15 cellular contexts compared by ENCODE assay signal in genomic region chr7:6386779-6387178, GRCh38. TPM values are rescaled to one million over a fixed set of nuclear protein-coding genes. Genes with fewer than 3 reads are reported as not detected.
DNase-seq lines count a peak whose midpoint lies in the region; ATAC-seq and TF ChIP-seq lines count a peak whose summit lies in the region.
"Had no signal": no experiment of that assay in that cellular context is flagged by ENCODE, and none has a peak within 500 bp of the region (broad histone marks: within the 10 kb centered on the region; RNA-seq: fewer than 3 reads in every experiment).

No MANE protein-coding gene starts in this region.

- peak overlapping the region; percentile 60 for H3K27ac Mint-ChIP-seq in activated CD4-positive, alpha-beta T cell treated with anti-CD3 and anti-CD28 coated beads, Interleukin-2, amount 10 ng/mL, durations not matched to agents 7 days and 5 days
- no peak overlapping the region for H3K27ac Mint-ChIP-seq in activated CD4-positive, alpha-beta T cell treated with anti-CD3 and anti-CD28 coated beads, Interleukin-2, amount 10 ng/mL, durations not matched to agents 24 days and 14 days
- H3K27ac Mint-ChIP-seq in GM23338: no peak overlapping the region
- H3K27ac Mint-ChIP-seq: activated B cell treated with CpG ODN at 0.5 μM for 24 hours had no signal

- H3K4me2 ChIP-seq in GM23338 (no peak overlapping the region), smooth muscle cell (no peak overlapping the region)

- no peak for DNase-seq in activated CD4-positive, alpha-beta T cell treated with anti-CD3 and anti-CD28 coated beads, Interleukin-2, amount 10 ng/mL, durations not matched to agents 7 days and 5 days
- DNase-seq in activated CD4-positive, alpha-beta T cell treated with anti-CD3 and anti-CD28 coated beads, Interleukin-2, amount 10 ng/mL, durations not matched to agents 24 days and 14 days: no peak
- DNase-seq in GM23338 (ENCODE audit: low spot score): no peak
- no peak for DNase-seq in smooth muscle cell (lab: John Stamatoyannopoulos, UW; ENCODE audit: unreplicated experiment)
- no peak for DNase-seq in HuH-7 (ENCODE audit: low spot score)
- no peak for DNase-seq in occipital lobe (lab: John Stamatoyannopoulos, UW)
- no peak for DNase-seq in anterior cingulate cortex (lab: John Stamatoyannopoulos, UW)
- DNase-seq: activated B cell treated with CpG ODN at 0.5 μM for 24 hours; activated T-cell treated with anti-CD3 and anti-CD28 coated beads, Interleukin-2, amount 50 U/mL, for 4 hours; midbrain; MM.1S; NCI-H2081 treated with DMSO at 0.1 percent for 48 hours; NCI-H774 had no signal

- H3K27me3 ChIP-seq in GM23338 (ENCODE audit: insufficient read depth) (no peaks in the 10 kb centered on the region), esophagus (ENCODE audit: control insufficient read depth in 1 of 2, insufficient read depth in 2 of 2, low read length in 2 of 2) (no peaks in the 10 kb centered on the region), smooth muscle cell (ENCODE audit: low read depth) (no peaks in the 10 kb centered on the region)

- no peaks in the 10 kb centered on the region for H3K27me3 Mint-ChIP-seq in activated CD4-positive, alpha-beta T cell treated with anti-CD3 and anti-CD28 coated beads, Interleukin-2, amount 10 ng/mL, durations not matched to agents 7 days and 5 days
- H3K27me3 Mint-ChIP-seq in activated CD4-positive, alpha-beta T cell treated with anti-CD3 and anti-CD28 coated beads, Interleukin-2, amount 10 ng/mL, durations not matched to agents 24 days and 14 days: no peaks in the 10 kb centered on the region
- H3K27me3 Mint-ChIP-seq in GM23338 (ENCODE audit: insufficient read depth, low read depth, poor library complexity): peaks cover 5% of the 10 kb centered on the region
- H3K27me3 Mint-ChIP-seq: activated B cell treated with CpG ODN at 0.5 μM for 24 hours had no signal

- peaks cover 100% of the 10 kb centered on the region for H3K79me2 ChIP-seq in GM23338 (replicated peaks; ENCODE audit: insufficient read depth)
- H3K79me2 ChIP-seq in smooth muscle cell (ENCODE audit: low read depth): peaks cover 96% of the 10 kb centered on the region

- peaks cover 45% of the 10 kb centered on the region for H3K4me1 ChIP-seq in GM23338 (ENCODE audit: insufficient read depth)
- H3K4me1 ChIP-seq in esophagus (ENCODE audit: control insufficient read depth in 2 of 2, insufficient read depth in 2 of 2, low read length in 1 of 2): peaks cover 4 to 14% of the 10 kb centered on the region in 2 donors
- H3K4me1 ChIP-seq in smooth muscle cell (ENCODE audit: low read depth): peaks cover 12% of the 10 kb centered on the region
- H3K4me1 ChIP-seq: parathyroid adenoma had no signal

- no peaks in the 10 kb centered on the region; the same call in 1 of the 2 replicates for H3K9me2 ChIP-seq in GM23338 (ENCODE audit: insufficient read depth)

- H3F3A ChIP-seq in GM23338 (replicated peaks; ENCODE audit: low read depth) (peaks cover 10% of the 10 kb centered on the region), smooth muscle cell (ENCODE audit: low read depth) (peaks cover 30% of the 10 kb centered on the region)

- H4K20me1 ChIP-seq in GM23338 (replicated peaks; ENCODE audit: insufficient read depth) (peaks cover 76% of the 10 kb centered on the region), smooth muscle cell (ENCODE audit: low read depth) (peaks cover 98% of the 10 kb centered on the region)

- TF ChIP-seq CTCF in GM23338 (conservative IDR thresholded peaks at IDR 0.05; ENCODE audit: low read depth in 2 of 2): no peak
- no peak for TF ChIP-seq CTCF in smooth muscle cell (IDR thresholded peaks at IDR 0.05; ENCODE audit: borderline replicate concordance, insufficient read depth, poor library complexity, severe bottlenecking)

- CTCF ChIA-PET in activated CD4-positive, alpha-beta T cell treated with anti-CD3 and anti-CD28 coated beads, Interleukin-2, amount 10 ng/mL, durations not matched to agents 7 days and 5 days (lab: Charles Lee): interaction anchor here (0.8 to 1.4 kb wide), 2 partner anchors 9 to 11 kb away, joined by 3 to 8 read pairs; no protein-coding TSS in a partner anchor

- H2AFZ ChIP-seq in GM23338: no peak overlapping the region
- no peak overlapping the region for H2AFZ ChIP-seq in smooth muscle cell (ENCODE audit: low read depth)
- H2AFZ ChIP-seq: parathyroid adenoma had no signal

- H3K9ac ChIP-seq in smooth muscle cell (ENCODE audit: low read depth): no peak overlapping the region
- H3K9ac ChIP-seq: parathyroid adenoma had no signal

- POLR2A ChIA-PET in activated CD4-positive, alpha-beta T cell treated with anti-CD3 and anti-CD28 coated beads, Interleukin-2, amount 10 ng/mL, durations not matched to agents 7 days and 5 days (lab: Charles Lee): no interaction called here

- no peaks in the 10 kb centered on the region for H3K9me3 Mint-ChIP-seq in activated CD4-positive, alpha-beta T cell treated with anti-CD3 and anti-CD28 coated beads, Interleukin-2, amount 10 ng/mL, durations not matched to agents 7 days and 5 days
- H3K9me3 Mint-ChIP-seq in activated CD4-positive, alpha-beta T cell treated with anti-CD3 and anti-CD28 coated beads, Interleukin-2, amount 10 ng/mL, durations not matched to agents 24 days and 14 days: no peaks in the 10 kb centered on the region
- H3K9me3 Mint-ChIP-seq in GM23338: no peaks in the 10 kb centered on the region
- H3K9me3 Mint-ChIP-seq: activated B cell treated with CpG ODN at 0.5 μM for 24 hours; activated T-cell treated with anti-CD3 and anti-CD28 coated beads, Interleukin-2, amount 50 U/mL, for 4 hours had no signal

- H3K27ac ChIP-seq in GM23338 (ENCODE audit: low read depth): 0 out of 2 replicates have a peak overlapping the region, but pooled peaks have one; percentile 36
- H3K27ac ChIP-seq in esophagus (ENCODE audit: low read depth in 2 of 2, low read length in 1 of 2): peak overlapping the region; percentile 94 to 98
- H3K27ac ChIP-seq in smooth muscle cell (ENCODE audit: low read depth): peak overlapping the region; percentile 90
- H3K27ac ChIP-seq: parathyroid adenoma had no signal

- no peaks in the 10 kb centered on the region for H3K9me3 ChIP-seq in esophagus (ENCODE audit: control insufficient read depth in 2 of 2, insufficient read depth in 1 of 2, low read depth in 1 of 2, low read length in 1 of 2)
- no peaks in the 10 kb centered on the region for H3K9me3 ChIP-seq in smooth muscle cell (replicated peaks; ENCODE audit: low read depth)

- H3K4me3 ChIP-seq in GM23338: no peak overlapping the region
- no peak overlapping the region for H3K4me3 ChIP-seq in esophagus (ENCODE audit: low read depth in 1 of 2, low read length in 2 of 2)
- H3K4me3 ChIP-seq in smooth muscle cell: no peak overlapping the region

- ATAC-seq in GM23338: no peak

- H3K36me3 ChIP-seq in GM23338 (ENCODE audit: insufficient read depth) (peaks cover 27% of the 10 kb centered on the region; the same call in 1 of the 2 replicates), esophagus (ENCODE audit: control insufficient read depth in 2 of 2, insufficient read depth in 2 of 2, low read length in 1 of 2) (peaks cover 3 to 6% of the 10 kb centered on the region in 2 donors), smooth muscle cell (ENCODE audit: low read depth) (peaks cover 5% of the 10 kb centered on the region)

- peaks cover 26% of the 10 kb centered on the region for H3K36me3 Mint-ChIP-seq in activated CD4-positive, alpha-beta T cell treated with anti-CD3 and anti-CD28 coated beads, Interleukin-2, amount 10 ng/mL, durations not matched to agents 7 days and 5 days (ENCODE audit: low read depth)
- H3K36me3 Mint-ChIP-seq in activated CD4-positive, alpha-beta T cell treated with anti-CD3 and anti-CD28 coated beads, Interleukin-2, amount 10 ng/mL, durations not matched to agents 24 days and 14 days (ENCODE audit: low read depth): peaks cover 47% of the 10 kb centered on the region
- peaks cover 48% of the 10 kb centered on the region for H3K36me3 Mint-ChIP-seq in GM23338 (ENCODE audit: low read depth)

- H3K4me3 Mint-ChIP-seq in activated CD4-positive, alpha-beta T cell treated with anti-CD3 and anti-CD28 coated beads, Interleukin-2, amount 10 ng/mL, durations not matched to agents 7 days and 5 days: no peak overlapping the region
- no peak overlapping the region for H3K4me3 Mint-ChIP-seq in activated CD4-positive, alpha-beta T cell treated with anti-CD3 and anti-CD28 coated beads, Interleukin-2, amount 10 ng/mL, durations not matched to agents 24 days and 14 days
- H3K4me3 Mint-ChIP-seq in GM23338: no peak overlapping the region
- H3K4me3 Mint-ChIP-seq: activated B cell treated with CpG ODN at 0.5 μM for 24 hours; activated T-cell treated with anti-CD3 and anti-CD28 coated beads, Interleukin-2, amount 50 U/mL, for 4 hours had no signal

- 82 to 90% methylated on average over 3 of the region's 3 CpGs for WGBS in esophagus, 2 donors
- 98% methylated on average over 3 of the region's 3 CpGs for WGBS in smooth muscle cell (ENCODE audit: low lambda C conversion rate)

- peaks cover 40% of the 10 kb centered on the region for H3K4me1 Mint-ChIP-seq in activated CD4-positive, alpha-beta T cell treated with anti-CD3 and anti-CD28 coated beads, Interleukin-2, amount 10 ng/mL, durations not matched to agents 7 days and 5 days
- peaks cover 42% of the 10 kb centered on the region for H3K4me1 Mint-ChIP-seq in activated CD4-positive, alpha-beta T cell treated with anti-CD3 and anti-CD28 coated beads, Interleukin-2, amount 10 ng/mL, durations not matched to agents 24 days and 14 days
- H3K4me1 Mint-ChIP-seq in GM23338: peaks cover 35% of the 10 kb centered on the region

- intact Hi-C loops in activated CD4-positive, alpha-beta T cell treated with anti-CD3 and anti-CD28 coated beads, Interleukin-2, amount 10 ng/mL, durations not matched to agents 24 days and 14 days (cut with micrococcal nuclease): no loop called here

RNA-seq across cellular contexts. Expression of gene RAC1, which starts 12.5 kb away (rescaled TPM):
- total RNA-seq in activated CD4-positive, alpha-beta T cell treated with anti-CD3 and anti-CD28 coated beads, Interleukin-2, amount 10 ng/mL, durations not matched to agents 7 days and 5 days: 100 to 1,000 TPM; 170 to 187 TPM
- total RNA-seq in activated CD4-positive, alpha-beta T cell treated with anti-CD3 and anti-CD28 coated beads, Interleukin-2, amount 10 ng/mL, durations not matched to agents 24 days and 14 days: 172 and 176 TPM in 2 replicates
- 142 and 150 TPM in 2 replicates for total RNA-seq in GM23338 (2014; rRNA removed; shearing (Covaris generic))
- polyA plus RNA-seq in GM23338 (2016; fragmentation: Nextera tagmentation; extraction: Ambion mirVana): 844 and 859 TPM in 2 replicates
- 100 to 1,000 TPM; 440 to 451 TPM for polyA plus RNA-seq in esophagus
- 128 and 169 TPM in 2 replicates for total RNA-seq in smooth muscle cell
- 523 and 602 TPM in 2 replicates for polyA plus RNA-seq in smooth muscle cell
- total RNA-seq in occipital lobe: 41.6 TPM

RNA-seq across cellular contexts. Expression of gene FAM220A, which starts 38.0 kb away (rescaled TPM):
- total RNA-seq in activated CD4-positive, alpha-beta T cell treated with anti-CD3 and anti-CD28 coated beads, Interleukin-2, amount 10 ng/mL, durations not matched to agents 7 days and 5 days: 10 to 100 TPM; 11.2 to 17.2 TPM
- total RNA-seq in activated CD4-positive, alpha-beta T cell treated with anti-CD3 and anti-CD28 coated beads, Interleukin-2, amount 10 ng/mL, durations not matched to agents 24 days and 14 days: 7.8 and 9.3 TPM in 2 replicates
- 23.6 and 25.1 TPM in 2 replicates for total RNA-seq in GM23338 (2014; rRNA removed; shearing (Covaris generic))
- polyA plus RNA-seq in GM23338 (2016; fragmentation: Nextera tagmentation; extraction: Ambion mirVana) (11.0 and 12.8 TPM in 2 replicates), esophagus (1 to 10 TPM; 9.2 to 9.6 TPM), smooth muscle cell (6.8 and 7.4 TPM in 2 replicates)
- total RNA-seq in smooth muscle cell (24.2 and 24.4 TPM in 2 replicates), occipital lobe (41.2 TPM)

Comparison
In these comparisons a context has a peak if more than half of its experiments do, and no peak if none do; other contexts are left out.
1. H3K27ac ChIP-seq: peak in every context shown above with its lines; median percentile 96 in esophagus; 90 in smooth muscle cell; 36 in GM23338.